In the genomic region with DNA sequence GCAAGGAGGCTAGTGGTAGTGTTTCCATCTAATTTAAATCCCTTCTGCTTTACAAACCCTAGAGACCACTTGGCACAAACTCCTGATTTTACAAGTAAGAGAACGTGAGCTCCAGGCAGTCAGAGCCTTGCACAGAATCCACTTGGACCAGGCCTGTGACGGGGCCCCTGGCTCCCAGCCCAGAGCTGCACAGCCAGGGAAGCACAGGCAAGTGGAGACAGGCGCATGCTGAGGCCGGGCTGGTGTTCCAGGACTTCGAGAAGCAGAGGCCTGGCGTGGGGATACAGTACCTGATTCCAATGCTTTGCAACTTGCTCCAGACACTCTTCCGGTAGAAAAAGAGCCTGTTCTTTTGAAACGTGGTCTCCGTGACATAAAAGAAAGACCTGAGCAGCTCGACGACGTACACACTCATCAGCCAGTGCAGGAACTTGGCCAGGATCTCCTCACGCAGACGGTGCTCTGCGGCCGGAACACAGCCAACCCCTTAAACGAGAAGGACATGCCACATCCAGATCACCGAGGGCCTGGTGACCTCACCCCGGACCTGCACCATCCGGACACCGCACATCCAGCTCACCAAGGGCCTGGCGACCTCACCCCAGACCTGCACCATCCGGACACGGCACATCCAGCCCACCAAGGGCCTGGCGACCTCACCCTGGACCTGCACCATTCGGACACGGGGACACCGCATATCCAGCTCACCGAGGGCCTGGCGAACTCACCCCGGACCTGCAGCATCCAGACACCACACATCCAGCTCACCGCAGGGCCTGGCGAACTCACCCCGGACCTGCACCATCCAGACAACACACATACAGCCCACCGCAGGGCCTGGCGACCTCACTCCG, we compare ENCODE assay signal across 18 cellular contexts. TPM values are rescaled to one million over a fixed set of nuclear protein-coding genes. Genes with fewer than 3 reads are reported as not detected.
A peak's percentile ranks its signal among the peaks of the same experiment; 100 is the strongest.
DNase-seq lines count a peak whose midpoint lies in the region; ATAC-seq and TF ChIP-seq lines count a peak whose summit lies in the region.
"Had no signal": no experiment of that assay in that cellular context is flagged by ENCODE, and none has a peak within 500 bp of the region (broad histone marks: within the 10 kb centered on the region; RNA-seq: fewer than 3 reads in every experiment).

No MANE protein-coding gene starts in this region.

- no peak overlapping the region for H3K9ac ChIP-seq in mammary epithelial cell (ENCODE audit: insufficient read depth, low read length)

- no peaks in the 10 kb centered on the region for H3K9me3 Mint-ChIP-seq in CD4-positive, alpha-beta memory T cell

- H3K4me3 Mint-ChIP-seq in CD4-positive, alpha-beta memory T cell, result no peak overlapping the region
- H3K4me3 Mint-ChIP-seq: activated T-cell treated with anti-CD3 and anti-CD28 coated beads, Interleukin-2, amount 50 U/mL, for 4 hours had no signal

- H3K9me3 ChIP-seq in mammary epithelial cell (replicated peaks; ENCODE audit: insufficient read depth, low read length), result peaks cover 32% of the 10 kb centered on the region
- H3K9me3 ChIP-seq in CD4-positive, alpha-beta memory T cell (ENCODE audit: control insufficient read depth in 1 of 2, low read length in 2 of 2), result no peaks in the 10 kb centered on the region
- H3K9me3 ChIP-seq: psoas muscle had no signal

- no peaks in the 10 kb centered on the region for H3K36me3 Mint-ChIP-seq in CD4-positive, alpha-beta memory T cell

- peak; percentile 61 for DNase-seq in DMS79 (lab: John Stamatoyannopoulos, UW)
- peak; percentile 63 for DNase-seq in HPDE6-E6E7 (ENCODE audit: extremely low spot score)
- DNase-seq in mammary epithelial cell, result peak; percentile 61
- DNase-seq in mesenteric fat pad (ENCODE audit: low spot score), result peak; percentile 74
- no peak for DNase-seq in activated T-cell treated with anti-CD3 and anti-CD28 coated beads for 4 hours
- no peak for DNase-seq in AG08396 (ENCODE audit: low spot score)
- no peak for DNase-seq in CD4-positive, alpha-beta memory T cell
- DNase-seq: activated CD4-positive, alpha-beta T cell treated with anti-CD3 and anti-CD28 coated beads for 1 hour; activated T-cell treated with anti-CD3 and anti-CD28 coated beads, Interleukin-2, amount 50 U/mL, for 4 hours; DND-41; effector CD4-positive, alpha-beta T cell; foreskin melanocyte; NCI-H524; psoas muscle had no signal

- no TSS peak for BruUV-seq in mammary epithelial cell (replicated peaks; lab: Mats Ljungman, UMichigan)

- CTCF ChIA-PET in mammary epithelial cell (lab: Charles Lee; ENCODE audit: low non-redundant PET), result no interaction called here
- CTCF ChIA-PET in CD4-positive, alpha-beta memory T cell (lab: Charles Lee; ENCODE audit: partially characterized antibody), result no interaction called here

- WGBS in mammary epithelial cell (ENCODE audit: low coverage, missing lambda C conversion rate), result 63% methylated on average over 32 of the region's 37 CpGs

- POLR2A ChIA-PET in CD4-positive, alpha-beta memory T cell (lab: Charles Lee; ENCODE audit: partially characterized antibody), result interaction anchor here (0.7 kb wide), 1 partner anchor 18 kb away, joined by 3 read pairs; no protein-coding TSS in a partner anchor

- no peak for TF ChIP-seq CTCF in mammary epithelial cell (conservative IDR thresholded peaks at IDR 0.05 in 1 of 2, IDR thresholded peaks at IDR 0.05 in 1 of 2; ENCODE audit: extremely low read depth in 1 of 2, insufficient read depth in 1 of 2, low read depth in 1 of 2, low read length in 2 of 2)

- H3K36me3 ChIP-seq in mammary epithelial cell (ENCODE audit: insufficient read depth, low read length), result no peaks in the 10 kb centered on the region
- H3K36me3 ChIP-seq in CD4-positive, alpha-beta memory T cell (ENCODE audit: insufficient read depth, low read length), result no peaks in the 10 kb centered on the region

- intact Hi-C loops in mammary epithelial cell (cut with micrococcal nuclease), result no loop called here
- intact Hi-C loops in CD4-positive, alpha-beta memory T cell (cut with micrococcal nuclease), result no loop called here

- H3K27me3 ChIP-seq in mammary epithelial cell (ENCODE audit: insufficient read depth, low read length), result no peaks in the 10 kb centered on the region
- H3K27me3 ChIP-seq in CD4-positive, alpha-beta memory T cell (ENCODE audit: insufficient read depth, low read length), result no peaks in the 10 kb centered on the region

- no peak for ATAC-seq in HG03097 (IDR thresholded peaks at IDR 0.05; ENCODE audit: low FRiP score, unreplicated experiment)
- ATAC-seq: activated T-cell treated with anti-CD3 and anti-CD28 coated beads, Interleukin-2, amount 50 U/mL, for 4 hours; GM12878; psoas muscle had no signal

- no peak overlapping the region for H3K4me2 ChIP-seq in mammary epithelial cell (ENCODE audit: insufficient read depth, low read depth, low read length)

- H3K4me1 Mint-ChIP-seq in CD4-positive, alpha-beta memory T cell, result no peaks in the 10 kb centered on the region

- no peaks in the 10 kb centered on the region for H3K27me3 Mint-ChIP-seq in CD4-positive, alpha-beta memory T cell

- H3K4me3 ChIP-seq in mammary epithelial cell (replicated peaks in 1 of 3; ENCODE audit: insufficient read depth in 1 of 3, low read depth in 2 of 3, low read length in 3 of 3), result no peak overlapping the region
- no peak overlapping the region for H3K4me3 ChIP-seq in CD4-positive, alpha-beta memory T cell (ENCODE audit: low read length in 2 of 2)
- H3K4me3 ChIP-seq: GM12878, psoas muscle had no signal

- no peak overlapping the region for H2AFZ ChIP-seq in mammary epithelial cell (ENCODE audit: low read depth, low read length)

- in situ Hi-C loops in mammary epithelial cell (cut with MboI; ENCODE audit: low sequenced_read_pairs in 2 of 2), result no loop called here

- no peaks in the 10 kb centered on the region for H4K20me1 ChIP-seq in mammary epithelial cell (ENCODE audit: insufficient read depth, low read length)

- H3K27ac Mint-ChIP-seq in CD4-positive, alpha-beta memory T cell, result no peak overlapping the region

- no peaks in the 10 kb centered on the region for H3K4me1 ChIP-seq in mammary epithelial cell (ENCODE audit: insufficient read depth, low read length)
- H3K4me1 ChIP-seq in CD4-positive, alpha-beta memory T cell (ENCODE audit: insufficient read depth, low read length), result no peaks in the 10 kb centered on the region
- H3K4me1 ChIP-seq: psoas muscle had no signal

- dilution Hi-C loops in mammary epithelial cell (cut with HindIII; ENCODE audit: low sequenced_read_pairs), result no loop called here

- H3K79me2 ChIP-seq in mammary epithelial cell (ENCODE audit: insufficient read depth, low read length), result no peaks in the 10 kb centered on the region

- H3K27ac ChIP-seq in mammary epithelial cell (ENCODE audit: insufficient read depth, low read depth, low read length), result no peak overlapping the region
- H3K27ac ChIP-seq in CD4-positive, alpha-beta memory T cell (ENCODE audit: low read depth, low read length), result no peak overlapping the region
- H3K27ac ChIP-seq: psoas muscle had no signal

RNA-seq across cellular contexts. Expression of a gene that starts 12.5 kb away (rescaled TPM):
- total RNA-seq in mammary epithelial cell (not detected), mesenteric fat pad (not detected)
- not detected for polyA plus RNA-seq in mammary epithelial cell
- polyA minus RNA-seq in mammary epithelial cell, result not detected
- not detected for total RNA-seq in CD4-positive, alpha-beta memory T cell
- under 1 TPM; 0.12 to 0.13 TPM for polyA plus RNA-seq in CD4-positive, alpha-beta memory T cell
- total RNA-seq: psoas muscle had no signal
- polyA plus RNA-seq: BJ, psoas muscle had no signal

RNA-seq across cellular contexts. Expression of a gene that starts 57.2 kb away (rescaled TPM):
- total RNA-seq in mammary epithelial cell (not detected), mesenteric fat pad (not detected)
- polyA plus RNA-seq in mammary epithelial cell, result not detected
- not detected for polyA minus RNA-seq in mammary epithelial cell
- not detected for total RNA-seq in CD4-positive, alpha-beta memory T cell
- not detected for polyA plus RNA-seq in CD4-positive, alpha-beta memory T cell
- total RNA-seq: activated T-cell treated with anti-CD3 and anti-CD28 coated beads, Interleukin-2, amount 50 U/mL, for 4 hours; GM12878; psoas muscle; T-helper 1 cell treated with Interleukin-12 subunit alpha and Interleukin-12 subunit beta and Interleukin-4 antibody, amounts not matched to agents 30 ng/mL and 1 ng/mL, for 36 hours had no signal
- polyA plus RNA-seq: BJ, GM12878, psoas muscle had no signal

Comparison
In these comparisons a context has a peak if more than half of its experiments do, and no peak if none do; other contexts are left out.
1. DNase-seq: peak in DMS79 (single experiment), HPDE6-E6E7 (single experiment), mammary epithelial cell (single experiment) and mesenteric fat pad (single experiment); none in activated T-cell treated with anti-CD3 and anti-CD28 coated beads for 4 hours (single experiment), AG08396 (single experiment) and CD4-positive, alpha-beta memory T cell (0 of 5).